In genomic region chr1:118948351-118948750, GRCh38 we compare ENCODE assay signal across 1 cellular context.
A peak's percentile ranks its signal among the peaks of the same experiment; 100 is the strongest.
TF ChIP-seq lines count a peak whose summit lies in the region.

No MANE protein-coding gene starts in this region.

TF ChIP-seq in HepG2, 621 proteins besides CTCF, POLR2A, EP300 and RAD21:
- TF ChIP-seq EHMT2 (IDR thresholded peaks at IDR 0.05; ENCODE audit: borderline replicate concordance, low read depth, low read length) (0 out of 2 replicates have a peak, but pooled peaks have one; percentile 30), CEBPB (IDR thresholded peaks at IDR 0.05; ENCODE audit: borderline replicate concordance, low read depth, low read length) (peak; percentile 75), ZNF816 (CRISPR knock-in tag; IDR thresholded peaks at IDR 0.05; ENCODE audit: borderline replicate concordance) (no peak), ASH2L (IDR thresholded peaks at IDR 0.05; ENCODE audit: insufficient read length, low read depth, low read length) (peak; percentile 46), ZNF766 (CRISPR knock-in tag; IDR thresholded peaks at IDR 0.05; ENCODE audit: borderline replicate concordance) (0 out of 2 replicates have a peak, but pooled peaks have one; percentile 62)
